8 cellular contexts compared by ENCODE assay signal in the genomic region with DNA sequence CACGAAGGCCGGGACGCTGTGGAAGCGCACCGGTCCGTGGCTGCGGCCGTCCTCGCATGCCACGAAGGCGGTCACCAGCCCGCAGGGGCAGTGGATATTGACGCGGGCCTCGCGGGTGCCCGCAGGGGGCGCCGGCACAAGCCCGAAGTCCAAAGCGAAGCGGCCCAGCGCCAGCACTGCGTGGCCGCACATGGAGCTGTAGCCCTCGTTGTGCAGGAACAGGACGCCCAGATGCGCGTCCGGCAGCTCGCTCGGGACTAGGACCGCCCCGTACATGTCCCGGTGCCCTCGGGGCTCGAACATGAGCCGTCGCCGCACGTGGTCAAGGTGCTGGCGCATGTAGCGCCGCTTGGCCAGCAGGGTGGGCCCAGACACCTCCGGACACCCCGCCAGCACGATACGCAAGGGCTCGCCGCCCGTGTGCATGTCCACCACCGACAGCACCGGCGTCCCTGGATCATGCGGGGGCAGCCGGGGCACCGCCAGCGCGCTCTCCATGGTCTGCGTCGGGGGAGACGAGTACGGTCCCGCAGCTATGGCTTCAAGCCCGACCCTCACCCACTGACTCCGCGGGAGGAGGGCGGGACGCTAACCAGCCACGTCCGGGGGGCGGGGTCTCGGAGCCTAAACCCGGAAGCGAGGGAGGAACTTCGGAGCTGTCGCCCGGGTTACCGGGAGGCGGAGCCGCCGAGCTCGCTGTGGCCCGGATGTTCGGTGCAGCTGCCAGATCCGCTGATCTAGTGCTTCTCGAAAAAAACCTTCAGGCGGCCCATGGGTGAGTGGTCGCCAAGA.
A peak's percentile ranks its signal among the peaks of the same experiment; 100 is the strongest.
DNase-seq lines count a peak whose midpoint lies in the region; ATAC-seq lines count a peak whose summit lies in the region.

A gene with protein sequence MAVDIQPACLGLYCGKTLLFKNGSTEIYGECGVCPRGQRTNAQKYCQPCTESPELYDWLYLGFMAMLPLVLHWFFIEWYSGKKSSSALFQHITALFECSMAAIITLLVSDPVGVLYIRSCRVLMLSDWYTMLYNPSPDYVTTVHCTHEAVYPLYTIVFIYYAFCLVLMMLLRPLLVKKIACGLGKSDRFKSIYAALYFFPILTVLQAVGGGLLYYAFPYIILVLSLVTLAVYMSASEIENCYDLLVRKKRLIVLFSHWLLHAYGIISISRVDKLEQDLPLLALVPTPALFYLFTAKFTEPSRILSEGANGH (plus strand): TSS at position 699 of the 792 bp plus-strand sequence. CDS start 73 bp downstream, at position 772.
A gene (minus strand): TSS at position 590 of the 792 bp plus-strand sequence. CDS start 92 bp downstream, at position 498.

- ATAC-seq in GM19025 (IDR thresholded peaks at IDR 0.05; ENCODE audit: low read depth, unreplicated experiment) (peak; percentile 84), HG03342 (IDR thresholded peaks at IDR 0.05; ENCODE audit: unreplicated experiment) (peak; percentile 89)

- peak; percentile 96 for DNase-seq in AG20443 (ENCODE audit: low spot score)
- peak; percentile 95 for DNase-seq in NCI-H345 treated with DMSO at 0.1 percent for 48 hours (lab: John Stamatoyannopoulos, UW; ENCODE audit: unreplicated experiment)
- DNase-seq in activated CD4-positive, CD25-positive, alpha-beta regulatory T cell (lab: John Stamatoyannopoulos, UW): peak; percentile 96 to 97 (median 96)
- peak; percentile 94 for DNase-seq in central memory CD4-positive, alpha-beta T cell
- DNase-seq in iris pigment epithelial cell (ENCODE audit: low read depth): peak; percentile 95
- peak; percentile 99 for DNase-seq in stimulated activated CD4-positive, alpha-beta T cell treated with anti-CD3 and anti-CD28 coated beads, Interleukin-12 subunit alpha, Interleukin-12 subunit beta, amount 100 ng/mL, for 4 hours

Comparison
In these comparisons a context has a peak if more than half of its experiments do, and no peak if none do; other contexts are left out.
1. Peak in every context shown above with its lines: DNase-seq and ATAC-seq.